ENCODE assay signal across 11 cellular contexts in the genomic region with DNA sequence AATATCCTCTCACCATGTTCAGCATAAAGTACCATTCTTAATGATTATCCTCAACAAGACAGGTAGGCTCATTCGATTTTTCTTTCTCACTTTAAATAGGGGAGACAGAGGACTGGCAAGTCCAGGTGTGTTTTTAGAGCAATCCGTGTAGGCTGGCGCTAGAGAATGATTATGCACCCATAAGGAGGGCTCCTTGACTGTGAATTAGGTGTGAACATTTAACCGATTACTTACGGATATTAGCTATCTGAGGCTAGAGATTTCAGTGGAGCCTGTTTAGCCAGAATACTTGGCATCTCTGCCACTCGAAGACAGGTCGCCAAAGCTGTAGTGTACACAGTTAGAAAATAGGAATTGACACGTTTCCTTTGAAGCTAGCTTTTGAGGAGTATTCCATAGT. TPM values are rescaled to one million over a fixed set of nuclear protein-coding genes. Genes with fewer than 3 reads are reported as not detected.
DNase-seq lines count a peak whose midpoint lies in the region; ATAC-seq, FAIRE-seq and TF ChIP-seq lines count a peak whose summit lies in the region.
"Had no signal": no experiment of that assay in that cellular context is flagged by ENCODE, and none has a peak within 500 bp of the region (broad histone marks: within the 10 kb centered on the region; RNA-seq: fewer than 3 reads in every experiment).

No MANE protein-coding gene starts in this region.

- no peak for DNase-seq in heart right ventricle
- no peak for DNase-seq in Right ventricle myocardium inferior (ENCODE audit: missing footprints)
- no peak for DNase-seq in astrocyte (ENCODE audit: low read depth)
- no peak for DNase-seq in vagina (ENCODE audit: extremely low spot score in 2 of 2)
- no peak for DNase-seq in stimulated activated CD8-positive, alpha-beta memory T cell treated with anti-CD3 and anti-CD28 coated beads, Interleukin-4, amount 100 ng/mL, for 48 hours
- DNase-seq in D721Med (ENCODE audit: insufficient read length, low spot score) = no peak
- DNase-seq: amygdala, DMS 273 treated with DMSO at 0.1 percent for 48 hours, SIG-M5 had no signal

- peak overlapping the region; percentile 12 for H3K9ac ChIP-seq in astrocyte (ENCODE audit: low read length)

- peaks cover 40% of the 10 kb centered on the region for H3K4me1 Mint-ChIP-seq in astrocyte (ENCODE audit: low read depth, unreplicated experiment)

- H2AFZ ChIP-seq in astrocyte (ENCODE audit: low read depth, low read length) = no peak overlapping the region

- TF ChIP-seq CTCF in heart right ventricle (IDR thresholded peaks at IDR 0.05) = no peak
- no peak for TF ChIP-seq CTCF in astrocyte (IDR thresholded peaks at IDR 0.05; ENCODE audit: insufficient read depth, low read depth, low read length)
- no peak for TF ChIP-seq CTCF in vagina (IDR thresholded peaks at IDR 0.05)
- TF ChIP-seq CTCF in D721Med (IDR thresholded peaks at IDR 0.05; ENCODE audit: insufficient read depth, missing control alignments) = no peak

- peaks cover 35% of the 10 kb centered on the region for H4K20me1 ChIP-seq in astrocyte (ENCODE audit: insufficient read depth, low read length)

- H3K4me2 ChIP-seq in astrocyte (ENCODE audit: low read length) = peak overlapping the region; percentile 93

- ATAC-seq in heart right ventricle (no peak), Right ventricle myocardium inferior (no peak), HG02610 (IDR thresholded peaks at IDR 0.05; ENCODE audit: unreplicated experiment) (no peak)

- TF ChIP-seq POLR2A in vagina (IDR thresholded peaks at IDR 0.05) = no peak

- H3K36me3 Mint-ChIP-seq in astrocyte (ENCODE audit: low read depth, unreplicated experiment) = peaks cover 12% of the 10 kb centered on the region

- peak overlapping the region; percentile 96 for H3K4me3 Mint-ChIP-seq in astrocyte (ENCODE audit: unreplicated experiment)

- H3K4me1 ChIP-seq in heart right ventricle = peaks cover 11 to 88% (median 34%) of the 10 kb centered on the region in 9 donors
- H3K4me1 ChIP-seq in astrocyte (ENCODE audit: insufficient read depth, low read length) = peaks cover 28% of the 10 kb centered on the region
- peaks cover 11 to 20% of the 10 kb centered on the region in 2 donors for H3K4me1 ChIP-seq in muscle layer of duodenum (ENCODE audit: control insufficient read depth in 1 of 2, insufficient read depth in 2 of 2, low read length in 2 of 2)
- H3K4me1 ChIP-seq in vagina = peaks cover 42% of the 10 kb centered on the region

- H3K27me3 ChIP-seq in heart right ventricle = no peaks in the 10 kb centered on the region
- H3K27me3 ChIP-seq in astrocyte (ENCODE audit: insufficient read depth, low read length) = no peaks in the 10 kb centered on the region
- no peaks in the 10 kb centered on the region for H3K27me3 ChIP-seq in muscle layer of duodenum (ENCODE audit: low read depth, low read length)
- H3K27me3 ChIP-seq in vagina = no peaks in the 10 kb centered on the region

- WGBS in heart right ventricle, 2 donors = 57 to 62% methylated on average over 8 of the region's 8 CpGs

- intact Hi-C loops in heart right ventricle (cut with DNase I) = loop anchor here in 6 of 10 donors (5.0 to 10.0 kb wide), 5 partner anchors 45 to 65 kb away; no protein-coding TSS in a partner anchor
- intact Hi-C loops in Right ventricle myocardium inferior (cut with DNase I) = no loop called here
- intact Hi-C loops in vagina (cut with DNase I) = loop anchor here (5.0 kb wide), 1 partner anchor 45 kb away; no protein-coding TSS in a partner anchor

- H3K36me3 ChIP-seq in heart right ventricle (peaks cover 0 to 55% (median 4%) of the 10 kb centered on the region in 9 donors), astrocyte (ENCODE audit: insufficient read depth, low read length) (peaks cover 22% of the 10 kb centered on the region), muscle layer of duodenum (ENCODE audit: control insufficient read depth in 1 of 2, insufficient read depth in 2 of 2, low read length in 2 of 2) (peaks cover 7 to 18% of the 10 kb centered on the region in 2 donors), vagina (peaks cover 0 to 23% of the 10 kb centered on the region in 2 donors)

- peak overlapping the region; percentile 89 for H3K27ac Mint-ChIP-seq in astrocyte (ENCODE audit: unreplicated experiment)

- H3K9me3 Mint-ChIP-seq in astrocyte (ENCODE audit: unreplicated experiment) = peaks cover 8% of the 10 kb centered on the region

- H3K4me3 ChIP-seq in heart right ventricle = peak overlapping the region in 9 of 10 donors; percentile 73 to 91 (median 84)
- H3K4me3 ChIP-seq in astrocyte (ENCODE audit: insufficient read depth, low read depth, low read length) = no peak overlapping the region
- H3K4me3 ChIP-seq in muscle layer of duodenum (ENCODE audit: low read depth in 1 of 2, low read length in 2 of 2) = peak overlapping the region; percentile 3 to 78
- H3K4me3 ChIP-seq in vagina = peak overlapping the region in 1 of 2 donors; percentile 96

- FAIRE-seq in astrocyte (lab: Jason Lieb, UNC) = no peak
- FAIRE-seq in D721Med (lab: Jason Lieb, UNC) = no peak

- H3K27me3 Mint-ChIP-seq in astrocyte (ENCODE audit: low read depth, unreplicated experiment) = no peaks in the 10 kb centered on the region

- H3K9me3 ChIP-seq in heart right ventricle = peaks cover 0 to 16% (median 0%) of the 10 kb centered on the region in 11 donors
- no peaks in the 10 kb centered on the region for H3K9me3 ChIP-seq in astrocyte (ENCODE audit: insufficient read depth, low read depth, low read length)
- H3K9me3 ChIP-seq in muscle layer of duodenum (ENCODE audit: control insufficient read depth in 1 of 2, low read length in 2 of 2) = no peaks in the 10 kb centered on the region
- no peaks in the 10 kb centered on the region for H3K9me3 ChIP-seq in vagina

- H3K27ac ChIP-seq in heart right ventricle (peak overlapping the region; percentile 83 to 96 (median 94)), astrocyte (ENCODE audit: low read depth, low read length) (no peak overlapping the region), muscle layer of duodenum (ENCODE audit: low read length) (peak overlapping the region; percentile 18), vagina (peak overlapping the region; percentile 96)

- peaks cover 61% of the 10 kb centered on the region for H3K79me2 ChIP-seq in astrocyte (ENCODE audit: insufficient read depth, low read length)

RNA-seq across cellular contexts. Expression of gene SEC14L1, which starts 1.9 kb away (rescaled TPM):
- 10 to 100 TPM; 38.7 to 88.8 (median 55.3) TPM for total RNA-seq in heart right ventricle
- polyA plus RNA-seq in heart right ventricle = 10 to 100 TPM; 36.1 to 42.3 TPM
- 65.5 TPM for total RNA-seq in Right ventricle myocardium inferior
- total RNA-seq in astrocyte = 86.7 and 93.2 TPM in 2 replicates
- total RNA-seq in vagina = 40.5 TPM
